ENCODE assay signal across 24 cellular contexts in genomic region chr1:8223531-8223930, GRCh38.
"Had no signal": no experiment of that assay in that cellular context is flagged by ENCODE, and none has a peak within 500 bp of the region (broad histone marks: within the 10 kb centered on the region; RNA-seq: fewer than 3 reads in every experiment).

No MANE protein-coding gene starts in this region.

- H3K27me3 ChIP-seq: cardiac muscle cell, esophagus squamous epithelium, pancreas, sigmoid colon, upper lobe of right lung had no signal

- H3K27ac ChIP-seq: cardiac muscle cell, left ventricle myocardium inferior, pancreas, prostate gland, sigmoid colon, thoracic aorta, upper lobe of right lung had no signal

- H3K4me1 ChIP-seq: pancreas, prostate gland, sigmoid colon had no signal

- H3K9me3 ChIP-seq: left ventricle myocardium inferior, pancreas, prostate gland, sigmoid colon, thoracic aorta, upper lobe of right lung had no signal

- H3K4me3 ChIP-seq: cardiac muscle cell, esophagus squamous epithelium, left ventricle myocardium inferior, lung, pancreas, prostate gland, sigmoid colon, thoracic aorta, upper lobe of right lung had no signal

- ATAC-seq: activated CD8-positive, alpha-beta T cell treated with anti-CD3 and anti-CD28 coated beads, Interleukin-2, amount 10 ng/mL, durations not matched to agents 7 days and 5 days; activated naive CD4-positive, alpha-beta T cell treated with anti-CD3 and anti-CD28 coated beads, Interleukin-2, amount 50 U/mL, for 72 hours; activated T-cell treated with anti-CD3 and anti-CD28 coated beads, Interleukin-2, amount 50 U/mL, for 72 hours; pancreas; stimulated activated effector memory CD8-positive, alpha-beta T cell treated with anti-CD3 and anti-CD28 coated beads, Interleukin-12 subunit alpha, Interleukin-12 subunit beta, amount 100 ng/mL, for 72 hours; upper lobe of right lung had no signal

- DNase-seq: activated B cell treated with CpG ODN at 0.5 μM for 24 hours; activated CD8-positive, alpha-beta T cell treated with anti-CD3 and anti-CD28 coated beads, Interleukin-2, amount 10 ng/mL, durations not matched to agents 7 days and 5 days; activated naive CD4-positive, alpha-beta T cell; activated T-cell treated with anti-CD3 and anti-CD28 coated beads for 4 hours; activated T-cell treated with anti-CD3 and anti-CD28 coated beads, Interleukin-2, amount 50 U/mL, for 72 hours; cortex of kidney; endodermal cell; esophagus squamous epithelium; left ventricle myocardium inferior; naive B cell; nephron progenitor cell; pancreas; retina; sigmoid colon; small intestine; stimulated activated CD4-positive, alpha-beta T cell treated with anti-CD3 and anti-CD28 coated beads, Interleukin-4, amount 100 ng/mL, for 24 hours; T-helper 1 cell; upper lobe of right lung had no signal

- H3K36me3 ChIP-seq: cardiac muscle cell, esophagus squamous epithelium, left ventricle myocardium inferior, pancreas, prostate gland, sigmoid colon, thoracic aorta, upper lobe of right lung had no signal
